14 cellular contexts compared by ENCODE assay signal in the genomic region with DNA sequence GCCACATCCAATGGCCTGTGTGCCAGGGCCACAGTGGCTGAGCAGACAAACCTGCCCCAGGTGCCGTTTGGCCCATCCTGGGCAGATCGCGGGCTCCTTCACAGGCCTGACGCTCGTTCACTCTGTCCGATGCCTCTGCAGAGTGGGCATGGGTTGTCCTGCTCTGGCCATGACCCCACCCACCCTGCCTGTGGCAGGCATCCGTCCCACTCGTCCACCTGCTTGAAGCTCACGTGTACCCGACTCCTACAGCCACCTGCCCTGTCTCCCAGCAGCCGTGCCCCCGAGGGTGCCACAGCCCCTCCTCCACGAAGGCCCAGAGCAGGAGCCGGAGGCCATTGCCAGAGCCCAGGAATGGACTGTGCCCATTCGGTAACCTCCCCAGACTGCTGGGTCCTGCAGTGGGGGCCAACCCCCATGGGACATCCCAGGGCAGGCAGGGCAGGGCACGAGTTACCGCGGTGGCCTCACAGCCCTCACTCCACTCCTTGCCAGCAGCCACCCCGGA. TPM values are rescaled to one million over a fixed set of nuclear protein-coding genes. Genes with fewer than 3 reads are reported as not detected.
"Had no signal": no experiment of that assay in that cellular context is flagged by ENCODE, and none has a peak within 500 bp of the region (broad histone marks: within the 10 kb centered on the region; RNA-seq: fewer than 3 reads in every experiment).

No MANE protein-coding gene starts in this region.

- H3K36me3 Mint-ChIP-seq: activated CD4-positive, alpha-beta memory T cell treated with anti-CD3 and anti-CD28 coated beads for 36 hours; brain; immature natural killer cell had no signal

- H3K9me3 Mint-ChIP-seq: activated CD4-positive, alpha-beta memory T cell treated with anti-CD3 and anti-CD28 coated beads for 36 hours; activated naive CD4-positive, alpha-beta T cell treated with anti-CD3 and anti-CD28 coated beads for 36 hours; brain; immature natural killer cell; neural crest cell had no signal

- H3K27me3 Mint-ChIP-seq: activated CD4-positive, alpha-beta memory T cell treated with anti-CD3 and anti-CD28 coated beads for 36 hours; brain had no signal

- H3K9me3 ChIP-seq: right lobe of liver, SJCRH30 had no signal

- H3K27ac ChIP-seq: dorsolateral prefrontal cortex, right lobe of liver, SJCRH30 had no signal

- DNase-seq: activated CD4-positive, alpha-beta memory T cell treated with anti-CD3 and anti-CD28 coated beads for 36 hours; activated naive CD4-positive, alpha-beta T cell treated with anti-CD3 and anti-CD28 coated beads for 36 hours; cerebellar nuclear complex; immature natural killer cell; left colon; SJCRH30; stimulated activated CD4-positive, alpha-beta T cell treated with anti-CD3 and anti-CD28 coated beads, Interleukin-2, amount 100 ng/mL, for 48 hours; stimulated activated naive CD8-positive, alpha-beta T cell treated with anti-CD3 and anti-CD28 coated beads, Interleukin-15, Interleukin-2, amounts not matched to agents 100 U/mL and 50 U/mL, for 24 hours had no signal

- H3K27me3 ChIP-seq: dorsolateral prefrontal cortex, right lobe of liver had no signal

- H3K4me3 Mint-ChIP-seq: activated CD4-positive, alpha-beta memory T cell treated with anti-CD3 and anti-CD28 coated beads for 36 hours; activated naive CD4-positive, alpha-beta T cell treated with anti-CD3 and anti-CD28 coated beads for 36 hours; brain; immature natural killer cell; neural crest cell had no signal

- H3K4me1 Mint-ChIP-seq: brain, immature natural killer cell, neural crest cell had no signal

- ATAC-seq: left colon; right lobe of liver; stimulated activated naive CD8-positive, alpha-beta T cell treated with anti-CD3 and anti-CD28 coated beads, Interleukin-15, Interleukin-2, amounts not matched to agents 100 U/mL and 50 U/mL, for 24 hours had no signal

- H3K4me1 ChIP-seq: right lobe of liver, SJCRH30 had no signal

- H3K27ac Mint-ChIP-seq: activated CD4-positive, alpha-beta memory T cell treated with anti-CD3 and anti-CD28 coated beads for 36 hours; activated naive CD4-positive, alpha-beta T cell treated with anti-CD3 and anti-CD28 coated beads for 36 hours; immature natural killer cell had no signal

- H3K36me3 ChIP-seq: right lobe of liver, SJCRH30 had no signal

- H3K4me3 ChIP-seq: dorsolateral prefrontal cortex, right lobe of liver, SJCRH30 had no signal

RNA-seq across cellular contexts. Expression of a gene that starts 51.9 kb away (rescaled TPM):
- total RNA-seq: glomerular endothelial cell, myocyte, right lobe of liver, SJCRH30 had no signal
